ENCODE assay signal across 18 cellular contexts in the genomic region with DNA sequence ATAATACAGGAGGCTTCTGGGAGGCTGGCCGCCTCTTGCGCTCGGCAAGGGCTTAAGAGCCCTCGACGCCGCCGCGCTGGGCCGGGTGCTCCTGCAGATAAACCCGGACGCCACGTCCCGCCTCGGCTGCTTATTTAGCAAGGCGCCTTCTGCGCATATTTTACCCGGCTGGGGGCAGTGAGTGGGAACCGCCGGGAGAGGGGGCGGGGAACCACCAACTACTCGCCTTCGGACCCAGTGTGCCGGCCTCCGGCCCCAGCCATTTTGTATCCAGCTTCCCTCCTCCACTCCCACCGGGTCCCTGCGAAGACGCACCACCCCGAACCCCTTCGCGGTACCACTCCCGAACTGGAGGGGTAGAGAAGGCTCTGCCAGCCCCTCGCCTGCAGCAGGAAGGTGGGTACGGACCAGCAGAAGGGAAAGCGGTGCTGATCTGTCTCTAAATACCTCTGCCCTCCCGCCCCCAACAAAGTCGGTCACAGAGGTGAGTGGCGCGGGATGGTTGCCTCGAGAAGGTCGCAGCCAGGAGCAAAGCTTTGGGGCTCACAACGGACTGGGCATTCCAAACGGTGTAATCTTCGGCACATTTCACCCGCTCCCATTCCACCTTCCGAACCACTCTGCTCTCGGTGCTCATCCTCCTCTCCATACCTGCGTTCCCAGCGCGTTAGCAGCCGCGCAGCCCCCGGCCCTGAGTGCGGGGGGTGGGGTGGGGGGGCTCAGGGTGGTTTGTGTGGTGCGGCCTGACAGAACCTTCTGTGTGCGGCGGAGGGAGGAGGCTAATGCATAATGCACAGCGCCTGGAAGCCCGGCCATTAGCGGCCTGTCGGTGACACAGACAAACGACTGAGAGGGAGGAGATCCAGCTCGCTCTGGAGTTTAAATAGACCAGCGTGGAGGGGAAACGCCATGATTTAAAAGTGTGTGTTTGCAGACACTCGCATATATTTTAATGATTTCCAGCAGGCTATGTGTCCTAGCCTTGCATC. TPM values are rescaled to one million over a fixed set of nuclear protein-coding genes. Genes with fewer than 3 reads are reported as not detected.
DNase-seq lines count a peak whose midpoint lies in the region; ATAC-seq and TF ChIP-seq lines count a peak whose summit lies in the region.
"Had no signal": no experiment of that assay in that cellular context is flagged by ENCODE, and none has a peak within 500 bp of the region (broad histone marks: within the 10 kb centered on the region; RNA-seq: fewer than 3 reads in every experiment).

No MANE protein-coding gene starts in this region.

- no peak overlapping the region for H3K4me2 ChIP-seq in osteoblast (ENCODE audit: insufficient read depth, low read length)

- H3K27ac Mint-ChIP-seq in CD8-positive, alpha-beta memory T cell: peak overlapping the region in 1 of 8 donors; percentile 62
- H3K27ac Mint-ChIP-seq in IgD-negative memory B cell: peak overlapping the region in 2 of 3 donors; percentile 31 to 51
- H3K27ac Mint-ChIP-seq: activated CD8-positive, alpha-beta T cell treated with anti-CD3 and anti-CD28 coated beads, Interleukin-2, amount 10 ng/mL, durations not matched to agents 7 days and 5 days; activated T-helper 2 cell treated with anti-CD3 and anti-CD28 coated beads, Interferon-gamma antibody, Interleukin-2, Interleukin-4, amounts not matched to agents 10 μg/mL and 5 μg/mL and 100 μg/mL, durations not matched to agents 14 hours and 24 hours and 36 hours had no signal

- no peaks in the 10 kb centered on the region for H3K79me2 ChIP-seq in osteoblast (ENCODE audit: insufficient read depth, low read length)

- ATAC-seq in HG03342 (IDR thresholded peaks at IDR 0.05; ENCODE audit: unreplicated experiment) (no peak), GM19397 (IDR thresholded peaks at IDR 0.05; ENCODE audit: unreplicated experiment) (no peak)
- ATAC-seq: activated CD8-positive, alpha-beta T cell treated with anti-CD3 and anti-CD28 coated beads, Interleukin-2, amount 10 ng/mL, durations not matched to agents 7 days and 5 days; left lobe of liver; stimulated activated naive CD8-positive, alpha-beta T cell treated with anti-CD3 and anti-CD28 coated beads, Interleukin-15, Interleukin-2, amounts not matched to agents 100 U/mL and 50 U/mL, for 24 hours had no signal

- no CpG with 5 or more reads among the region's 65 CpGs for WGBS in iPS DF 6.9 (ENCODE audit: insufficient coverage, insufficient read length)

- no peak overlapping the region for H2AFZ ChIP-seq in osteoblast (ENCODE audit: low read length)

- H3K27ac ChIP-seq in CD8-positive, alpha-beta memory T cell (ENCODE audit: low read depth, low read length): no peak overlapping the region
- H3K27ac ChIP-seq in iPS DF 6.9 (ENCODE audit: low read length): no peak overlapping the region
- no peak overlapping the region for H3K27ac ChIP-seq in osteoblast (ENCODE audit: low read depth, low read length)
- H3K27ac ChIP-seq: prostate gland, vagina had no signal

- no peaks in the 10 kb centered on the region for H3K36me3 ChIP-seq in CD8-positive, alpha-beta memory T cell (ENCODE audit: insufficient read depth, low read length)
- H3K36me3 ChIP-seq in iPS DF 6.9 (ENCODE audit: control insufficient read depth, insufficient read depth, low read length) (no peaks in the 10 kb centered on the region), osteoblast (ENCODE audit: insufficient read depth, low read length) (no peaks in the 10 kb centered on the region)
- H3K36me3 ChIP-seq: prostate gland, vagina had no signal

- no peak for TF ChIP-seq CTCF in osteoblast (IDR thresholded peaks at IDR 0.05; ENCODE audit: extremely low read depth, low read depth, low read length)

- peaks cover 12 to 16% (median 15%) of the 10 kb centered on the region in 3 donors for H3K4me1 Mint-ChIP-seq in CD8-positive, alpha-beta memory T cell
- peaks cover 12 to 23% (median 13%) of the 10 kb centered on the region in 3 donors for H3K4me1 Mint-ChIP-seq in IgD-negative memory B cell

- POLR2A ChIA-PET in CD8-positive, alpha-beta memory T cell (lab: Charles Lee): no interaction called here

- no peak for DNase-seq in CD8-positive, alpha-beta memory T cell
- DNase-seq in iPS DF 6.9 (ENCODE audit: low read depth, low spot score) (no peak), osteoblast (ENCODE audit: insufficient read length, low spot score, missing footprints) (peak; percentile 82), T1000 (lab: John Stamatoyannopoulos, UW) (no peak), NCI-H2029 (lab: John Stamatoyannopoulos, UW) (no peak)
- DNase-seq: activated CD8-positive, alpha-beta T cell treated with anti-CD3 and anti-CD28 coated beads, Interleukin-2, amount 10 ng/mL, durations not matched to agents 7 days and 5 days; effector CD8-positive, alpha-beta T cell; GDM1; NCI-H2081 treated with DMSO at 0.1 percent for 48 hours; stimulated activated naive CD8-positive, alpha-beta T cell treated with anti-CD3 and anti-CD28 coated beads, Interleukin-15, Interleukin-2, amounts not matched to agents 100 U/mL and 50 U/mL, for 24 hours had no signal

- H3K36me3 Mint-ChIP-seq in CD8-positive, alpha-beta memory T cell: no peaks in the 10 kb centered on the region
- H3K36me3 Mint-ChIP-seq in IgD-negative memory B cell: no peaks in the 10 kb centered on the region

- CTCF ChIA-PET in CD8-positive, alpha-beta memory T cell (lab: Charles Lee): no interaction called here

- peaks cover 4% of the 10 kb centered on the region for H4K20me1 ChIP-seq in osteoblast (ENCODE audit: insufficient read depth, low read length)

- no peaks in the 10 kb centered on the region for H3K9me3 ChIP-seq in CD8-positive, alpha-beta memory T cell (ENCODE audit: low read length)
- H3K9me3 ChIP-seq in iPS DF 6.9 (ENCODE audit: control insufficient read depth, insufficient read depth, low read length) (no peaks in the 10 kb centered on the region), osteoblast (ENCODE audit: low read depth, low read length) (no peaks in the 10 kb centered on the region)
- H3K9me3 ChIP-seq: Caco-2, prostate gland, vagina had no signal

- H3K27me3 Mint-ChIP-seq in CD8-positive, alpha-beta memory T cell: peaks cover 0 to 28% of the 10 kb centered on the region in 2 donors
- H3K27me3 Mint-ChIP-seq in IgD-negative memory B cell: peaks cover 3% of the 10 kb centered on the region

- peak overlapping the region in 5 of 7 donors; percentile 28 to 63 (median 39) for H3K4me3 Mint-ChIP-seq in CD8-positive, alpha-beta memory T cell
- peak overlapping the region in 1 of 4 donors; percentile 80 for H3K4me3 Mint-ChIP-seq in IgD-negative memory B cell
- H3K4me3 Mint-ChIP-seq: activated CD8-positive, alpha-beta T cell treated with anti-CD3 and anti-CD28 coated beads, Interleukin-2, amount 10 ng/mL, durations not matched to agents 7 days and 5 days had no signal

- H3K9me3 Mint-ChIP-seq in CD8-positive, alpha-beta memory T cell: peaks cover 0 to 2% (median 0%) of the 10 kb centered on the region in 5 donors
- no peaks in the 10 kb centered on the region for H3K9me3 Mint-ChIP-seq in IgD-negative memory B cell
- H3K9me3 Mint-ChIP-seq: activated T-helper 2 cell treated with anti-CD3 and anti-CD28 coated beads, Interferon-gamma antibody, Interleukin-2, Interleukin-4, amounts not matched to agents 10 μg/mL and 5 μg/mL and 100 μg/mL, durations not matched to agents 14 hours and 24 hours and 36 hours had no signal

- peaks cover 7% of the 10 kb centered on the region for H3K4me1 ChIP-seq in CD8-positive, alpha-beta memory T cell (ENCODE audit: insufficient read depth, low read length)
- H3K4me1 ChIP-seq in iPS DF 6.9 (ENCODE audit: control insufficient read depth, insufficient read depth, low read length): peaks cover 6% of the 10 kb centered on the region
- H3K4me1 ChIP-seq in osteoblast (ENCODE audit: insufficient read depth, low read length): peaks cover 11% of the 10 kb centered on the region
- H3K4me1 ChIP-seq: prostate gland had no signal

- H3K27me3 ChIP-seq in CD8-positive, alpha-beta memory T cell (ENCODE audit: insufficient read depth, low read length, poor library complexity, severe bottlenecking): no peaks in the 10 kb centered on the region
- H3K27me3 ChIP-seq in iPS DF 6.9 (ENCODE audit: control insufficient read depth, insufficient read depth, low read length): peaks cover 17% of the 10 kb centered on the region
- H3K27me3 ChIP-seq in osteoblast (ENCODE audit: insufficient read depth, low read length): peaks cover 39% of the 10 kb centered on the region
- H3K27me3 ChIP-seq: vagina had no signal

- no peak overlapping the region for H3K4me3 ChIP-seq in CD8-positive, alpha-beta memory T cell (ENCODE audit: low read length)
- H3K4me3 ChIP-seq in iPS DF 6.9 (ENCODE audit: low read length) (peak overlapping the region; percentile 21; the same call in 1 of the 2 replicates), osteoblast (ENCODE audit: insufficient read depth, low read length) (no peak overlapping the region)
- H3K4me3 ChIP-seq: prostate gland, vagina had no signal

RNA-seq across cellular contexts. Expression of gene BCOR, which starts 4.9 kb away (rescaled TPM):
- total RNA-seq in CD8-positive, alpha-beta memory T cell: 10 to 100 TPM; 62.6 to 67.7 TPM
- polyA plus RNA-seq in CD8-positive, alpha-beta memory T cell: 7.2 TPM
- 10.2 TPM for polyA plus RNA-seq in IgD-negative memory B cell
- total RNA-seq in osteoblast: 14.7 and 14.8 TPM in 2 replicates
